ENCODE assay signal across 37 cellular contexts in the genomic region with DNA sequence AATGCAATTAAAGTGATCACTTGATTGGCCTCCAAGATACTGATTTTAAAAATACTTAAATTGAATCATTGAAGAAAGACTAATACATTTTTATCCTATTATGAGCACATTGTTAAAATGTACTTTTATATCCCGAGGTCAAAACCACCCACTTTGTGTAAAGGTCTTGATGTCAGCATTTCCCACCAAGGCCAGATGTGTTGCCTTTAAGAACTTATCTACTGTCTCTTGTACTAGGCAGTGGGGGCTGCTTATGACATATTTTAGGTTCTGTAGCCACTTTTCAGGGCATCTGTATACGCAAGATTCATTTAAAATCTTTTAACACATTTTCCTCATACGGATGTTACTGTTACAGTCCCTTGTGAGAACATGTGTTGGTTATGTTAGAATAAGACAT.
"Had no signal": no experiment of that assay in that cellular context is flagged by ENCODE, and none has a peak within 500 bp of the region (broad histone marks: within the 10 kb centered on the region; RNA-seq: fewer than 3 reads in every experiment).

No MANE protein-coding gene starts in this region.

- H3K4me3 ChIP-seq: ascending aorta, cardiac muscle cell had no signal

- H3K27ac ChIP-seq: ascending aorta, cardiac muscle cell, VCaP had no signal

- H3K27ac Mint-ChIP-seq: activated B cell treated with CpG ODN at 0.5 μM for 24 hours; activated CD4-positive, alpha-beta memory T cell treated with anti-CD3 and anti-CD28 coated beads, Interleukin-2, amount 10 ng/mL, durations not matched to agents 7 days and 5 days; activated CD4-positive, alpha-beta T cell treated with anti-CD3 and anti-CD28 coated beads, Interleukin-2, amount 10 ng/mL, durations not matched to agents 7 days and 5 days; activated CD8-positive, alpha-beta memory T cell treated with anti-CD3 and anti-CD28 coated beads, Interleukin-2, amount 10 ng/mL, durations not matched to agents 7 days and 5 days; activated CD8-positive, alpha-beta T cell treated with anti-CD3 and anti-CD28 coated beads, Interleukin-2, amount 10 ng/mL, durations not matched to agents 7 days and 5 days; activated naive CD4-positive, alpha-beta T cell treated with anti-CD3 and anti-CD28 coated beads, Interleukin-2, amount 10 ng/mL, durations not matched to agents 7 days and 5 days; activated naive CD4-positive, alpha-beta T cell treated with anti-CD3 and anti-CD28 coated beads, Interleukin-2, amount 50 U/mL, for 24 hours; activated naive CD8-positive, alpha-beta T cell; activated naive CD8-positive, alpha-beta T cell treated with anti-CD3 and anti-CD28 coated beads, Interleukin-2, amount 10 ng/mL, durations not matched to agents 7 days and 5 days; activated naive CD8-positive, alpha-beta T cell treated with anti-CD3 and anti-CD28 coated beads, Interleukin-2, amount 50 U/mL, for 24 hours; activated T-cell treated with anti-CD3 and anti-CD28 coated beads, Interleukin-2, amount 50 U/mL, for 24 hours; activated T-helper 2 cell treated with anti-CD3 and anti-CD28 coated beads, Interferon-gamma antibody, Interleukin-2, Interleukin-4, amounts not matched to agents 10 μg/mL and 5 μg/mL and 100 μg/mL, durations not matched to agents 14 hours and 24 hours and 36 hours; brain; T-helper 1 cell treated with Interleukin-12 subunit alpha and Interleukin-12 subunit beta and Interleukin-4 antibody, amounts not matched to agents 30 μg/mL and 1 μg/mL, for 36 hours; T-helper 2 cell treated with Interferon-gamma antibody and Interleukin-4, amounts not matched to agents 5 μg/mL and 100 μg/mL, for 36 hours had no signal

- H3K4me3 Mint-ChIP-seq: activated B cell treated with CpG ODN at 0.5 μM for 24 hours; activated CD4-positive, alpha-beta memory T cell treated with anti-CD3 and anti-CD28 coated beads, Interleukin-2, amount 10 ng/mL, durations not matched to agents 7 days and 5 days; activated CD4-positive, alpha-beta T cell treated with anti-CD3 and anti-CD28 coated beads, Interleukin-2, amount 10 ng/mL, durations not matched to agents 7 days and 5 days; activated CD8-positive, alpha-beta memory T cell treated with anti-CD3 and anti-CD28 coated beads, Interleukin-2, amount 10 ng/mL, durations not matched to agents 7 days and 5 days; activated CD8-positive, alpha-beta T cell treated with anti-CD3 and anti-CD28 coated beads, Interleukin-2, amount 10 ng/mL, durations not matched to agents 7 days and 5 days; activated naive CD4-positive, alpha-beta T cell treated with anti-CD3 and anti-CD28 coated beads, Interleukin-2, amount 10 ng/mL, durations not matched to agents 7 days and 5 days; activated naive CD4-positive, alpha-beta T cell treated with anti-CD3 and anti-CD28 coated beads, Interleukin-2, amount 50 U/mL, for 24 hours; activated naive CD8-positive, alpha-beta T cell; activated naive CD8-positive, alpha-beta T cell treated with anti-CD3 and anti-CD28 coated beads, Interleukin-2, amount 10 ng/mL, durations not matched to agents 7 days and 5 days; activated naive CD8-positive, alpha-beta T cell treated with anti-CD3 and anti-CD28 coated beads, Interleukin-2, amount 50 U/mL, for 24 hours; activated T-cell treated with anti-CD3 and anti-CD28 coated beads, Interleukin-2, amount 50 U/mL, for 24 hours; brain; central memory CD8-positive, alpha-beta T cell; T-helper 1 cell treated with Interleukin-12 subunit alpha and Interleukin-12 subunit beta and Interleukin-4 antibody, amounts not matched to agents 30 μg/mL and 1 μg/mL, for 36 hours; T-helper 2 cell treated with Interferon-gamma antibody and Interleukin-4, amounts not matched to agents 5 μg/mL and 100 μg/mL, for 36 hours had no signal

- H3K36me3 Mint-ChIP-seq: activated CD8-positive, alpha-beta memory T cell treated with anti-CD3 and anti-CD28 coated beads, Interleukin-2, amount 10 ng/mL, durations not matched to agents 7 days and 5 days; activated naive CD4-positive, alpha-beta T cell treated with anti-CD3 and anti-CD28 coated beads, Interleukin-2, amount 10 ng/mL, durations not matched to agents 7 days and 5 days; activated naive CD4-positive, alpha-beta T cell treated with anti-CD3 and anti-CD28 coated beads, Interleukin-2, amount 50 U/mL, for 24 hours; activated naive CD8-positive, alpha-beta T cell; activated naive CD8-positive, alpha-beta T cell treated with anti-CD3 and anti-CD28 coated beads, Interleukin-2, amount 10 ng/mL, durations not matched to agents 7 days and 5 days; brain had no signal

- H3K4me1 ChIP-seq: ascending aorta had no signal

- H3K27me3 Mint-ChIP-seq: activated B cell treated with CpG ODN at 0.5 μM for 24 hours; activated CD4-positive, alpha-beta memory T cell treated with anti-CD3 and anti-CD28 coated beads, Interleukin-2, amount 10 ng/mL, durations not matched to agents 7 days and 5 days; activated CD4-positive, alpha-beta T cell treated with anti-CD3 and anti-CD28 coated beads, Interleukin-2, amount 10 ng/mL, durations not matched to agents 7 days and 5 days; activated CD8-positive, alpha-beta memory T cell treated with anti-CD3 and anti-CD28 coated beads, Interleukin-2, amount 10 ng/mL, durations not matched to agents 7 days and 5 days; activated naive CD4-positive, alpha-beta T cell treated with anti-CD3 and anti-CD28 coated beads, Interleukin-2, amount 10 ng/mL, durations not matched to agents 7 days and 5 days; activated naive CD4-positive, alpha-beta T cell treated with anti-CD3 and anti-CD28 coated beads, Interleukin-2, amount 50 U/mL, for 24 hours; activated naive CD8-positive, alpha-beta T cell; activated naive CD8-positive, alpha-beta T cell treated with anti-CD3 and anti-CD28 coated beads, Interleukin-2, amount 10 ng/mL, durations not matched to agents 7 days and 5 days; activated naive CD8-positive, alpha-beta T cell treated with anti-CD3 and anti-CD28 coated beads, Interleukin-2, amount 50 U/mL, for 24 hours; activated T-cell treated with anti-CD3 and anti-CD28 coated beads, Interleukin-2, amount 50 U/mL, for 24 hours; central memory CD8-positive, alpha-beta T cell had no signal

- FAIRE-seq: bronchial epithelial cell, TTC549 had no signal

- H3K36me3 ChIP-seq: ascending aorta, cardiac muscle cell had no signal

- H3K4me1 Mint-ChIP-seq: activated B cell treated with CpG ODN at 0.5 μM for 24 hours; activated CD4-positive, alpha-beta memory T cell treated with anti-CD3 and anti-CD28 coated beads, Interleukin-2, amount 10 ng/mL, durations not matched to agents 7 days and 5 days; activated CD4-positive, alpha-beta T cell treated with anti-CD3 and anti-CD28 coated beads, Interleukin-2, amount 10 ng/mL, durations not matched to agents 7 days and 5 days; activated CD8-positive, alpha-beta memory T cell treated with anti-CD3 and anti-CD28 coated beads, Interleukin-2, amount 10 ng/mL, durations not matched to agents 7 days and 5 days; activated naive CD4-positive, alpha-beta T cell treated with anti-CD3 and anti-CD28 coated beads, Interleukin-2, amount 10 ng/mL, durations not matched to agents 7 days and 5 days; activated naive CD4-positive, alpha-beta T cell treated with anti-CD3 and anti-CD28 coated beads, Interleukin-2, amount 50 U/mL, for 24 hours; activated naive CD8-positive, alpha-beta T cell treated with anti-CD3 and anti-CD28 coated beads, Interleukin-2, amount 10 ng/mL, durations not matched to agents 7 days and 5 days; activated naive CD8-positive, alpha-beta T cell treated with anti-CD3 and anti-CD28 coated beads, Interleukin-2, amount 50 U/mL, for 24 hours; central memory CD8-positive, alpha-beta T cell had no signal

- H3K27me3 ChIP-seq: ascending aorta, cardiac muscle cell had no signal

- H3K9me3 ChIP-seq: ascending aorta had no signal

- DNase-seq: activated B cell treated with CpG ODN at 0.5 μM for 24 hours; activated CD4-positive, alpha-beta memory T cell treated with anti-CD3 and anti-CD28 coated beads, Interleukin-2, amount 10 ng/mL, durations not matched to agents 7 days and 5 days; activated CD4-positive, alpha-beta T cell treated with anti-CD3 and anti-CD28 coated beads for 4 hours; activated CD4-positive, alpha-beta T cell treated with anti-CD3 and anti-CD28 coated beads, Interleukin-2, amount 10 ng/mL, durations not matched to agents 7 days and 5 days; activated CD4-positive, alpha-beta T cell treated with anti-CD3 and anti-CD28 coated beads, Interleukin-2, amount 50 U/mL, for 48 hours; activated CD4-positive, CD25-positive, alpha-beta regulatory T cell treated with anti-CD3 and anti-CD28 coated beads, Interleukin-2, amount 50 U/mL, for 72 hours; activated CD8-positive, alpha-beta memory T cell treated with anti-CD3 and anti-CD28 coated beads for 24 hours; activated CD8-positive, alpha-beta memory T cell treated with anti-CD3 and anti-CD28 coated beads, Interleukin-2, amount 10 ng/mL, durations not matched to agents 7 days and 5 days; activated CD8-positive, alpha-beta memory T cell treated with anti-CD3 and anti-CD28 coated beads, Interleukin-2, amount 50 U/mL, for 48 hours; activated CD8-positive, alpha-beta T cell treated with anti-CD3 and anti-CD28 coated beads, Interleukin-2, amount 10 ng/mL, durations not matched to agents 7 days and 5 days; activated effector memory CD4-positive, alpha-beta T cell treated with Interleukin-2 at 50 U/mL for 16 hours; activated gamma-delta T cell; activated naive CD4-positive, alpha-beta T cell treated with anti-CD3 and anti-CD28 coated beads, Interleukin-2, amount 10 ng/mL, durations not matched to agents 7 days and 5 days; activated naive CD4-positive, alpha-beta T cell treated with Interleukin-2 at 50 U/mL for 16 hours; activated naive CD8-positive, alpha-beta T cell treated with anti-CD3 and anti-CD28 coated beads, Interleukin-2, amount 10 ng/mL, durations not matched to agents 7 days and 5 days; activated naive CD8-positive, alpha-beta T cell treated with anti-CD3 and anti-CD28 coated beads, Interleukin-2, amount 50 U/mL, for 24 hours; activated T-cell treated with anti-CD3 and anti-CD28 coated beads, Interleukin-2, amount 50 U/mL, for 24 hours; activated T-cell treated with anti-CD3 and anti-CD28 coated beads, Interleukin-2, amount 50 U/mL, for 48 hours; amygdala; anterior cingulate cortex; caudate nucleus; cerebellar nuclear complex; T-helper 1 cell; T-helper 2 cell; T-helper 9 cell had no signal

- H3K9me3 Mint-ChIP-seq: activated B cell treated with CpG ODN at 0.5 μM for 24 hours; activated naive CD4-positive, alpha-beta T cell treated with anti-CD3 and anti-CD28 coated beads, Interleukin-2, amount 10 ng/mL, durations not matched to agents 7 days and 5 days; activated naive CD8-positive, alpha-beta T cell treated with anti-CD3 and anti-CD28 coated beads, Interleukin-2, amount 50 U/mL, for 24 hours; T-helper 1 cell treated with Interleukin-12 subunit alpha and Interleukin-12 subunit beta and Interleukin-4 antibody, amounts not matched to agents 30 μg/mL and 1 μg/mL, for 36 hours had no signal

- ATAC-seq: activated CD8-positive, alpha-beta memory T cell treated with anti-CD3 and anti-CD28 coated beads, Interleukin-2, amount 10 ng/mL, durations not matched to agents 7 days and 5 days; activated CD8-positive, alpha-beta T cell treated with anti-CD3 and anti-CD28 coated beads, Interleukin-2, amount 10 ng/mL, durations not matched to agents 7 days and 5 days; activated naive CD8-positive, alpha-beta T cell treated with anti-CD3 and anti-CD28 coated beads, Interleukin-2, amount 50 U/mL, for 24 hours had no signal
